ENCODE assay signal across 13 cellular contexts in the genomic region with DNA sequence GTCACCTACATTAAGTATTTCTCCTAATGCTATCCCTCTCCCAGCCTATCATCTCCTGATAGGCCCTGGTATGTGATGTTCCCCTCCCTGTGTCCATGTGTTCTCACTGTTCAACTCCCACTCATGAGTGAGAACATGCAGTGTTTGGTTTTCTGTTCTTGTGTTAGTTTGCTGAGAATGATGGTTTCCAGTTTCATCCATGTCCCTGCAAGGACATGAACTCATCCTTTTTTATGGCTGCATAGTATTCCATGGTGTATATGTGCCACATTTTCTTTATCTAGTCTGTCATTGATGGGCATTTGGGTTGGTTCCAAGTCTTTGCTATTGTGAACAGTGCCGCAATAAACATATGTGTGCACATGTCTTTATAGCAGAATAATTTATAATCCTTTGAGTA. TPM values are rescaled to one million over a fixed set of nuclear protein-coding genes. Genes with fewer than 3 reads are reported as not detected.
"Had no signal": no experiment of that assay in that cellular context is flagged by ENCODE, and none has a peak within 500 bp of the region (broad histone marks: within the 10 kb centered on the region; RNA-seq: fewer than 3 reads in every experiment).

No MANE protein-coding gene starts in this region.

RNA-seq across cellular contexts. Expression of a gene that starts 12.7 kb away (rescaled TPM):
- total RNA-seq: activated B cell treated with CpG ODN at 0.5 μM for 24 hours; activated CD4-positive, alpha-beta memory T cell treated with anti-CD3 and anti-CD28 coated beads for 36 hours; activated CD4-positive, alpha-beta memory T cell treated with anti-CD3 and anti-CD28 coated beads, Interleukin-2, amount 10 ng/mL, durations not matched to agents 7 days and 5 days; activated CD4-positive, alpha-beta T cell treated with anti-CD3 and anti-CD28 coated beads for 36 hours; activated CD4-positive, alpha-beta T cell treated with anti-CD3 and anti-CD28 coated beads, Interleukin-2, amount 10 ng/mL, durations not matched to agents 24 days and 14 days; activated CD4-positive, alpha-beta T cell treated with anti-CD3 and anti-CD28 coated beads, Interleukin-2, amount 10 ng/mL, durations not matched to agents 7 days and 5 days; activated CD8-positive, alpha-beta memory T cell treated with anti-CD3 and anti-CD28 coated beads for 36 hours; activated CD8-positive, alpha-beta memory T cell treated with anti-CD3 and anti-CD28 coated beads, Interleukin-2, amount 10 ng/mL, durations not matched to agents 7 days and 5 days; activated CD8-positive, alpha-beta T cell treated with anti-CD3 and anti-CD28 coated beads for 36 hours; activated CD8-positive, alpha-beta T cell treated with anti-CD3 and anti-CD28 coated beads, Interleukin-2, amount 10 ng/mL, durations not matched to agents 7 days and 5 days; T-helper 1 cell treated with Interleukin-12 subunit alpha and Interleukin-12 subunit beta and Interleukin-4 antibody, amounts not matched to agents 30 ng/mL and 1 ng/mL, for 36 hours; T-helper 17 cell; T-helper 2 cell treated with Interferon-gamma antibody and Interleukin-4, amounts not matched to agents 100 ng/mL and 5 ng/mL, for 36 hours had no signal
